Comparison of ENCODE assay signal across 1 cellular context in the genomic region with DNA sequence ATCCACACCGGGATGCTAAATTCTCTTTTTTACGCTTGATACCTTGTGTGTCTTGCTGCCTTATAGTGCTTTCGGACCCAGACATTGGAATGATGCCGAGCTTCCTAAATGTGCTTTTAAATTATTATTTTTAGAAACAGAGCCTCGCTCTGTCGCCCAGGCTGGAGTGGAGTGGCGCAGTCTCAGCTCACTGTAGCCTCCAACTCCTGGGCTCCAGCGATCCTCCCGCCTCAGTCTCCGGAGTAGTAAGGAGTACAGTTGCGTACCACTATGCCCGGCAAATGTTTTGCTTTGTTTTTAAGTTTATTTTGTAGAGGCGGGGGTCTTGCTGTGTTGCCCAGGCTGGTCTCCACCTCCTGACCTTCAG.
TF ChIP-seq lines count a peak whose summit lies in the region.

No MANE protein-coding gene starts in this region.

TF ChIP-seq in HEK293, 187 proteins besides CTCF, POLR2A, EP300 and RAD21 (continued from another document):
- TF ChIP-seq ZBTB44 (tag by site-specific recombination; IDR thresholded peaks at IDR 0.05) (no peak), ZBTB20 (tag by site-specific recombination; IDR thresholded peaks at IDR 0.05) (no peak), ZNF544 (tag by site-specific recombination; IDR thresholded peaks at IDR 0.05) (no peak), EGR2 (tag by site-specific recombination; IDR thresholded peaks at IDR 0.05; ENCODE audit: low read depth) (no peak), ZNF76 (tag by site-specific recombination; IDR thresholded peaks at IDR 0.05; ENCODE audit: borderline replicate concordance, low read depth) (no peak), ZNF529 (tag by site-specific recombination; IDR thresholded peaks at IDR 0.05; ENCODE audit: insufficient replicate concordance) (no peak), ZNF19 (tag by site-specific recombination; IDR thresholded peaks at IDR 0.05; ENCODE audit: low read depth) (no peak), ZNF707 (tag by site-specific recombination; IDR thresholded peaks at IDR 0.05) (no peak), ZNF677 (tag by site-specific recombination; IDR thresholded peaks at IDR 0.05) (no peak), ZNF626 (tag by site-specific recombination; IDR thresholded peaks at IDR 0.05) (no peak), ZNF223 (tag by site-specific recombination; IDR thresholded peaks at IDR 0.05) (no peak), SETDB1 (IDR thresholded peaks at IDR 0.05; ENCODE audit: insufficient read length, low read length) (no peak), ZNF514 (tag by site-specific recombination; IDR thresholded peaks at IDR 0.05) (no peak), ZSCAN16 (tag by site-specific recombination; IDR thresholded peaks at IDR 0.05) (no peak), ZNF2 (tag by site-specific recombination; IDR thresholded peaks at IDR 0.05) (0 out of 2 replicates have a peak, but pooled peaks have one; percentile 10), IKZF3 (tag by site-specific recombination; IDR thresholded peaks at IDR 0.05) (no peak), ZNF791 (tag by site-specific recombination; IDR thresholded peaks at IDR 0.05) (no peak), HIC1 (tag by site-specific recombination; IDR thresholded peaks at IDR 0.05) (no peak), ZNF664 (tag by site-specific recombination; IDR thresholded peaks at IDR 0.05) (no peak), ZNF335 (tag by site-specific recombination; conservative IDR thresholded peaks at IDR 0.05) (peak; percentile 12), ZFP41 (tag by site-specific recombination; IDR thresholded peaks at IDR 0.05; ENCODE audit: borderline replicate concordance) (no peak)
- TF ChIP-seq, protein P1, sequence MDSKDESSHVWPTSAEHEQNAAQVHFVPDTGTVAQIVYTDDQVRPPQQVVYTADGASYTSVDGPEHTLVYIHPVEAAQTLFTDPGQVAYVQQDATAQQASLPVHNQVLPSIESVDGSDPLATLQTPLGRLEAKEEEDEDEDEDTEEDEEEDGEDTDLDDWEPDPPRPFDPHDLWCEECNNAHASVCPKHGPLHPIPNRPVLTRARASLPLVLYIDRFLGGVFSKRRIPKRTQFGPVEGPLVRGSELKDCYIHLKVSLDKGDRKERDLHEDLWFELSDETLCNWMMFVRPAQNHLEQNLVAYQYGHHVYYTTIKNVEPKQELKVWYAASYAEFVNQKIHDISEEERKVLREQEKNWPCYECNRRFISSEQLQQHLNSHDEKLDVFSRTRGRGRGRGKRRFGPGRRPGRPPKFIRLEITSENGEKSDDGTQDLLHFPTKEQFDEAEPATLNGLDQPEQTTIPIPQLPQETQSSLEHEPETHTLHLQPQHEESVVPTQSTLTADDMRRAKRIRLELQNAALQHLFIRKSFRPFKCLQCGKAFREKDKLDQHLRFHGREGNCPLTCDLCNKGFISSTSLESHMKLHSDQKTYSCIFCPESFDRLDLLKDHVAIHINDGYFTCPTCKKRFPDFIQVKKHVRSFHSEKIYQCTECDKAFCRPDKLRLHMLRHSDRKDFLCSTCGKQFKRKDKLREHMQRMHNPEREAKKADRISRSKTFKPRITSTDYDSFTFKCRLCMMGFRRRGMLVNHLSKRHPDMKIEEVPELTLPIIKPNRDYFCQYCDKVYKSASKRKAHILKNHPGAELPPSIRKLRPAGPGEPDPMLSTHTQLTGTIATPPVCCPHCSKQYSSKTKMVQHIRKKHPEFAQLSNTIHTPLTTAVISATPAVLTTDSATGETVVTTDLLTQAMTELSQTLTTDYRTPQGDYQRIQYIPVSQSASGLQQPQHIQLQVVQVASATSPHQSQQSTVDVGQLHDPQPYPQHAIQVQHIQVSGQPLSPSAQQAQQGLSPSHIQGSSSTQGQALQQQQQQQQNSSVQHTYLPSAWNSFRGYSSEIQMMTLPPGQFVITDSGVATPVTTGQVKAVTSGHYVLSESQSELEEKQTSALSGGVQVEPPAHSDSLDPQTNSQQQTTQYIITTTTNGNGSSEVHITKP (tag by site-specific recombination; IDR thresholded peaks at IDR 0.05), result peak; percentile 39
- TF ChIP-seq, protein P2, sequence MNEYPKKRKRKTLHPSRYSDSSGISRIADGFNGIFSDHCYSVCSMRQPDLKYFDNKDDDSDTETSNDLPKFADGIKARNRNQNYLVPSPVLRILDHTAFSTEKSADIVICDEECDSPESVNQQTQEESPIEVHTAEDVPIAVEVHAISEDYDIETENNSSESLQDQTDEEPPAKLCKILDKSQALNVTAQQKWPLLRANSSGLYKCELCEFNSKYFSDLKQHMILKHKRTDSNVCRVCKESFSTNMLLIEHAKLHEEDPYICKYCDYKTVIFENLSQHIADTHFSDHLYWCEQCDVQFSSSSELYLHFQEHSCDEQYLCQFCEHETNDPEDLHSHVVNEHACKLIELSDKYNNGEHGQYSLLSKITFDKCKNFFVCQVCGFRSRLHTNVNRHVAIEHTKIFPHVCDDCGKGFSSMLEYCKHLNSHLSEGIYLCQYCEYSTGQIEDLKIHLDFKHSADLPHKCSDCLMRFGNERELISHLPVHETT (tag by site-specific recombination; IDR thresholded peaks at IDR 0.05), result no peak
- TF ChIP-seq, protein P3, sequence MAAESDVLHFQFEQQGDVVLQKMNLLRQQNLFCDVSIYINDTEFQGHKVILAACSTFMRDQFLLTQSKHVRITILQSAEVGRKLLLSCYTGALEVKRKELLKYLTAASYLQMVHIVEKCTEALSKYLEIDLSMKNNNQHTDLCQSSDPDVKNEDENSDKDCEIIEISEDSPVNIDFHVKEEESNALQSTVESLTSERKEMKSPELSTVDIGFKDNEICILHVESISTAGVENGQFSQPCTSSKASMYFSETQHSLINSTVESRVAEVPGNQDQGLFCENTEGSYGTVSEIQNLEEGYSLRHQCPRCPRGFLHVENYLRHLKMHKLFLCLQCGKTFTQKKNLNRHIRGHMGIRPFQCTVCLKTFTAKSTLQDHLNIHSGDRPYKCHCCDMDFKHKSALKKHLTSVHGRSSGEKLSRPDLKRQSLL (tag by site-specific recombination; IDR thresholded peaks at IDR 0.05), result no peak
